In the genomic region with DNA sequence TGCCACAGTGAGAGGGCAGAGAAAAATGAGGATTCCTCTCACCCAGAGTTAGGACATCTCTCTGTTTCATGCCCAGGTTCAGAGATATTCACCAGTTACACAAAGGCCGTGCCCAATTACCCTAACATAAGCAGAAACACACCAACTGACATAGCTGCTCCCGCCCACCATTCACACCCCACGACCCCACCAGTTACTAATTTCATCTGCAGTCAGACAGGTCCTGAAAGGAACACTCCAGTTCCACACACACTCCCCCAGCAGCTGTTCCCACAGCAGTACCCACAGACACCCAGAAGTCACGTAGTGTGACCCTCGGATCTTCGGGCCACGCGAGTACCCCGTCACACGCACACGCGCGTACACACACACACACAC, we compare ENCODE assay signal across 13 cellular contexts. TPM values are rescaled to one million over a fixed set of nuclear protein-coding genes. Genes with fewer than 3 reads are reported as not detected.
DNase-seq lines count a peak whose midpoint lies in the region; ATAC-seq lines count a peak whose summit lies in the region.
"Had no signal": no experiment of that assay in that cellular context is flagged by ENCODE, and none has a peak within 500 bp of the region (broad histone marks: within the 10 kb centered on the region; RNA-seq: fewer than 3 reads in every experiment).

No MANE protein-coding gene starts in this region.

- peaks cover 15 to 30% (median 23%) of the 10 kb centered on the region in 3 donors for H3K27me3 ChIP-seq in skeletal muscle tissue (ENCODE audit: control insufficient read depth in 3 of 3, insufficient read depth in 3 of 3, low read length in 3 of 3)

- H3K4me1 ChIP-seq in skeletal muscle tissue (ENCODE audit: control insufficient read depth in 3 of 3, insufficient read depth in 3 of 3, low read length in 3 of 3) = peaks cover 5 to 14% (median 11%) of the 10 kb centered on the region in 3 donors

- H3K36me3 Mint-ChIP-seq in activated T-cell treated with anti-CD3 and anti-CD28 coated beads, Interleukin-2, amount 50 U/mL, for 4 hours (ENCODE audit: insufficient read depth) = no peaks in the 10 kb centered on the region
- H3K36me3 Mint-ChIP-seq in activated CD4-positive, alpha-beta memory T cell treated with anti-CD3 and anti-CD28 coated beads, Interleukin-2, amount 10 ng/mL, durations not matched to agents 7 days and 5 days (ENCODE audit: low read depth) = no peaks in the 10 kb centered on the region

- H3K9ac ChIP-seq in skeletal muscle tissue (ENCODE audit: low read depth in 1 of 3, low read length in 3 of 3) = peak overlapping the region in 2 of 3 donors; percentile 33 to 40

- no peak for ATAC-seq in activated T-cell treated with anti-CD3 and anti-CD28 coated beads, Interleukin-2, amount 50 U/mL, for 4 hours
- no peak for ATAC-seq in GM18511 (IDR thresholded peaks at IDR 0.05; ENCODE audit: unreplicated experiment)
- no peak for ATAC-seq in HG03469 (IDR thresholded peaks at IDR 0.05; ENCODE audit: unreplicated experiment)

- H3K9me3 Mint-ChIP-seq in activated T-cell treated with anti-CD3 and anti-CD28 coated beads, Interleukin-2, amount 50 U/mL, for 4 hours = no peaks in the 10 kb centered on the region
- H3K9me3 Mint-ChIP-seq in activated CD4-positive, alpha-beta memory T cell treated with anti-CD3 and anti-CD28 coated beads, Interleukin-2, amount 10 ng/mL, durations not matched to agents 7 days and 5 days = no peaks in the 10 kb centered on the region

- POLR2A ChIA-PET in activated CD4-positive, alpha-beta memory T cell treated with anti-CD3 and anti-CD28 coated beads, Interleukin-2, amount 10 ng/mL, durations not matched to agents 7 days and 5 days (lab: Charles Lee) = interaction anchor here (0.7 kb wide), 1 partner anchor 33 kb away, joined by 4 read pairs; no protein-coding TSS in a partner anchor

- CTCF ChIA-PET in activated CD4-positive, alpha-beta memory T cell treated with anti-CD3 and anti-CD28 coated beads, Interleukin-2, amount 10 ng/mL, durations not matched to agents 7 days and 5 days (lab: Charles Lee) = interaction anchor here (0.7 to 1.2 kb wide), 3 partner anchors 29 to 228 kb away, joined by 3 to 4 read pairs (median 3); no protein-coding TSS in a partner anchor

- H3K4me3 ChIP-seq in iPS-11a (ENCODE audit: low read depth, low read length) (peak overlapping the region; percentile 49), skeletal muscle tissue (ENCODE audit: low read length in 3 of 3) (peak overlapping the region; percentile 30 to 45 (median 32))

- H3K36me3 ChIP-seq in skeletal muscle tissue (ENCODE audit: control insufficient read depth in 3 of 3, insufficient read depth in 3 of 3, low read length in 3 of 3) = peaks cover 0 to 2% (median 0%) of the 10 kb centered on the region in 3 donors
- H3K36me3 ChIP-seq: tibial artery had no signal

- H3K4me1 Mint-ChIP-seq in activated T-cell treated with anti-CD3 and anti-CD28 coated beads, Interleukin-2, amount 50 U/mL, for 4 hours (ENCODE audit: low read depth) = peaks cover 8% of the 10 kb centered on the region
- H3K4me1 Mint-ChIP-seq in activated CD4-positive, alpha-beta memory T cell treated with anti-CD3 and anti-CD28 coated beads, Interleukin-2, amount 10 ng/mL, durations not matched to agents 7 days and 5 days = peaks cover 10% of the 10 kb centered on the region

- peak overlapping the region; percentile 72 for H3K4me3 Mint-ChIP-seq in activated T-cell treated with anti-CD3 and anti-CD28 coated beads, Interleukin-2, amount 50 U/mL, for 4 hours
- peak overlapping the region; percentile 59 for H3K4me3 Mint-ChIP-seq in activated CD4-positive, alpha-beta memory T cell treated with anti-CD3 and anti-CD28 coated beads, Interleukin-2, amount 10 ng/mL, durations not matched to agents 7 days and 5 days

- H3K27ac Mint-ChIP-seq in activated CD4-positive, alpha-beta memory T cell treated with anti-CD3 and anti-CD28 coated beads, Interleukin-2, amount 10 ng/mL, durations not matched to agents 7 days and 5 days = no peak overlapping the region

- no peaks in the 10 kb centered on the region for H3K9me3 ChIP-seq in skeletal muscle tissue (ENCODE audit: control insufficient read depth in 3 of 3, low read length in 3 of 3)
- H3K9me3 ChIP-seq: tibial artery had no signal

- DNase-seq in activated T-cell treated with anti-CD3 and anti-CD28 coated beads, Interleukin-2, amount 50 U/mL, for 4 hours = no peak
- DNase-seq in activated T-cell treated with anti-CD3 and anti-CD28 coated beads, Interleukin-2, amount 50 U/mL, for 48 hours = no peak
- DNase-seq in activated CD4-positive, alpha-beta memory T cell treated with anti-CD3 and anti-CD28 coated beads, Interleukin-2, amount 10 ng/mL, durations not matched to agents 7 days and 5 days = no peak
- DNase-seq in HUDEP-2 (lab: John Stamatoyannopoulos, UW; ENCODE audit: unreplicated experiment in 76 of 76) = no peak
- DNase-seq: activated CD8-positive, alpha-beta memory T cell treated with anti-CD3 and anti-CD28 coated beads, Interleukin-2, amount 50 U/mL, for 4 hours; GF-D8; GOT3; NCI-H748 treated with DMSO at 0.1 percent for 48 hours; tibial artery had no signal

- peaks cover 24% of the 10 kb centered on the region for H3K27me3 Mint-ChIP-seq in activated T-cell treated with anti-CD3 and anti-CD28 coated beads, Interleukin-2, amount 50 U/mL, for 4 hours (ENCODE audit: low read depth)
- H3K27me3 Mint-ChIP-seq in activated CD4-positive, alpha-beta memory T cell treated with anti-CD3 and anti-CD28 coated beads, Interleukin-2, amount 10 ng/mL, durations not matched to agents 7 days and 5 days = peaks cover 33% of the 10 kb centered on the region

- no peak overlapping the region for H3K27ac ChIP-seq in skeletal muscle tissue (ENCODE audit: low read depth, low read length)
- H3K27ac ChIP-seq: tibial artery had no signal

RNA-seq across cellular contexts. Expression of gene TMEM74B, which starts 0.5 kb away (rescaled TPM):
- total RNA-seq in activated T-cell treated with anti-CD3 and anti-CD28 coated beads, Interleukin-2, amount 50 U/mL, for 4 hours = not detected
- total RNA-seq in activated CD4-positive, alpha-beta memory T cell treated with anti-CD3 and anti-CD28 coated beads, Interleukin-2, amount 10 ng/mL, durations not matched to agents 7 days and 5 days = 1 to 10 TPM in 1 of 2 experiments, under 1 TPM in 1; 0.83 to 1.8 TPM
- total RNA-seq in skeletal muscle tissue = 1.6 TPM

RNA-seq across cellular contexts. Expression of gene C20orf202, which starts 19.0 kb away (rescaled TPM):
- not detected for total RNA-seq in activated T-cell treated with anti-CD3 and anti-CD28 coated beads, Interleukin-2, amount 50 U/mL, for 4 hours
- total RNA-seq in activated CD4-positive, alpha-beta memory T cell treated with anti-CD3 and anti-CD28 coated beads, Interleukin-2, amount 10 ng/mL, durations not matched to agents 7 days and 5 days = not detected
- 0.52 TPM for total RNA-seq in skeletal muscle tissue

RNA-seq across cellular contexts. Expression of gene RAD21L1, which starts 41.6 kb away (rescaled TPM):
- total RNA-seq in activated T-cell treated with anti-CD3 and anti-CD28 coated beads, Interleukin-2, amount 50 U/mL, for 4 hours = under 1 TPM in 1 of 3 donors, not detected in 2; 0.71 TPM
- total RNA-seq in activated CD4-positive, alpha-beta memory T cell treated with anti-CD3 and anti-CD28 coated beads, Interleukin-2, amount 10 ng/mL, durations not matched to agents 7 days and 5 days = not detected
- not detected for total RNA-seq in skeletal muscle tissue
